In genomic region chr18:79479761-79480161, GRCh38 we compare ENCODE assay signal across 16 cellular contexts.
"Had no signal": no experiment of that assay in that cellular context is flagged by ENCODE, and none has a peak within 500 bp of the region (broad histone marks: within the 10 kb centered on the region; RNA-seq: fewer than 3 reads in every experiment).

No MANE protein-coding gene starts in this region.

- H3K4me3 Mint-ChIP-seq: activated B cell treated with CpG ODN at 0.5 μM for 24 hours; activated CD4-positive, alpha-beta T cell treated with anti-CD3 and anti-CD28 coated beads, Interleukin-2, amount 10 ng/mL, durations not matched to agents 24 days and 14 days; activated CD8-positive, alpha-beta T cell treated with anti-CD3 and anti-CD28 coated beads, Interleukin-2, amount 10 ng/mL, durations not matched to agents 7 days and 5 days; activated naive CD8-positive, alpha-beta T cell treated with anti-CD3 and anti-CD28 coated beads, Interleukin-2, amount 50 U/mL, for 24 hours; immature natural killer cell; neural progenitor cell; stimulated activated naive CD8-positive, alpha-beta T cell treated with anti-CD3 and anti-CD28 coated beads, Interleukin-15, Interleukin-2, amounts not matched to agents 100 ng/mL and 50 ng/mL, for 24 hours; T-helper 2 cell treated with Interferon-gamma antibody and Interleukin-4, amounts not matched to agents 5 μg/mL and 100 μg/mL, for 36 hours had no signal

- H3K4me1 ChIP-seq: neural progenitor cell, upper lobe of left lung had no signal

- H3K4me1 Mint-ChIP-seq: activated B cell treated with CpG ODN at 0.5 μM for 24 hours, immature natural killer cell had no signal

- H3K27me3 ChIP-seq: esophagus muscularis mucosa, neural progenitor cell, upper lobe of left lung had no signal

- ATAC-seq: activated CD8-positive, alpha-beta T cell treated with anti-CD3 and anti-CD28 coated beads, Interleukin-2, amount 10 ng/mL, durations not matched to agents 7 days and 5 days; activated naive CD8-positive, alpha-beta T cell treated with anti-CD3 and anti-CD28 coated beads, Interleukin-2, amount 50 U/mL, for 24 hours; left colon had no signal

- H3K27me3 Mint-ChIP-seq: activated B cell treated with CpG ODN at 0.5 μM for 24 hours; activated CD4-positive, alpha-beta T cell treated with anti-CD3 and anti-CD28 coated beads, Interleukin-2, amount 10 ng/mL, durations not matched to agents 24 days and 14 days; activated naive CD8-positive, alpha-beta T cell treated with anti-CD3 and anti-CD28 coated beads, Interleukin-2, amount 50 U/mL, for 24 hours; naive B cell; stimulated activated naive CD8-positive, alpha-beta T cell treated with anti-CD3 and anti-CD28 coated beads, Interleukin-15, Interleukin-2, amounts not matched to agents 100 ng/mL and 50 ng/mL, for 24 hours had no signal

- H3K4me3 ChIP-seq: esophagus muscularis mucosa, neural progenitor cell, smooth muscle cell, upper lobe of left lung had no signal

- DNase-seq: activated B cell treated with CpG ODN at 0.5 μM for 24 hours; activated CD4-positive, alpha-beta T cell treated with anti-CD3 and anti-CD28 coated beads, Interleukin-2, amount 10 ng/mL, durations not matched to agents 24 days and 14 days; activated CD8-positive, alpha-beta T cell treated with anti-CD3 and anti-CD28 coated beads, Interleukin-2, amount 10 ng/mL, durations not matched to agents 7 days and 5 days; activated naive CD4-positive, alpha-beta T cell; activated naive CD8-positive, alpha-beta T cell treated with anti-CD3 and anti-CD28 coated beads, Interleukin-2, amount 50 U/mL, for 24 hours; immature natural killer cell; naive B cell; SW 1271 had no signal

- H3K36me3 Mint-ChIP-seq: naive B cell, neural progenitor cell had no signal

- FAIRE-seq: astrocyte had no signal

- H3K27ac Mint-ChIP-seq: activated B cell treated with CpG ODN at 0.5 μM for 24 hours; activated CD8-positive, alpha-beta T cell treated with anti-CD3 and anti-CD28 coated beads, Interleukin-2, amount 10 ng/mL, durations not matched to agents 7 days and 5 days; immature natural killer cell; neural progenitor cell had no signal

- H3K36me3 ChIP-seq: neural progenitor cell had no signal

- H3K9me3 Mint-ChIP-seq: activated B cell treated with CpG ODN at 0.5 μM for 24 hours; activated CD4-positive, alpha-beta T cell treated with anti-CD3 and anti-CD28 coated beads, Interleukin-2, amount 10 ng/mL, durations not matched to agents 24 days and 14 days; activated naive CD8-positive, alpha-beta T cell treated with anti-CD3 and anti-CD28 coated beads, Interleukin-2, amount 50 U/mL, for 24 hours; immature natural killer cell; naive B cell; neural progenitor cell; stimulated activated naive CD8-positive, alpha-beta T cell treated with anti-CD3 and anti-CD28 coated beads, Interleukin-15, Interleukin-2, amounts not matched to agents 100 ng/mL and 50 ng/mL, for 24 hours; T-helper 2 cell treated with Interferon-gamma antibody and Interleukin-4, amounts not matched to agents 5 μg/mL and 100 μg/mL, for 36 hours had no signal

- H3K27ac ChIP-seq: esophagus muscularis mucosa, neural progenitor cell, upper lobe of left lung had no signal

- H3K9me3 ChIP-seq: esophagus muscularis mucosa, upper lobe of left lung had no signal
